ENCODE assay signal across 12 cellular contexts in the genomic region with DNA sequence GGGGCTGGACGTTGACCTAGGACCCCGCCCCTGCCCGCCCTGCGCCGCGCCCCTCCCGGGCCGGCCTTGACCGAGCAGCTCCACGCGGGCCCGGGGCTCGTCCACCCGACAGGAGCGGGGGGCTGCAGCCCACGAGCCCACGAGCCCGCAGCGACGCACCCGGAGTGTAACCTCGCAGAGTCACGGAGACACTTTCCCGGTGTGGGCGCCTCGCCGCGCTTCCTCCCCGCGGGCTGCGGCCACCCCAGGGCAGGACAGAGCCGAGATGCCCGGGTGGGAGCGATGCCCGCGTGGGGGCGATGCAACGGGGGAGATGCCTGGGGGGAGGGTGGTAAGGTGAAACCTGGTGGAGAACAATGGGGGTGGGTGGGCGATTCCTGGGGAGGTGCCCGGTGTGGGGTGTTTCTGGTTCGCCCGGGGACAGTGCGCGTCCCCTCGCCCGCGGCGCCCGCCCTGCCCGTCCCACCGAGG. TPM values are rescaled to one million over a fixed set of nuclear protein-coding genes. Genes with fewer than 3 reads are reported as not detected.
DNase-seq lines count a peak whose midpoint lies in the region; ATAC-seq and TF ChIP-seq lines count a peak whose summit lies in the region.
"Had no signal": no experiment of that assay in that cellular context is flagged by ENCODE, and none has a peak within 500 bp of the region (broad histone marks: within the 10 kb centered on the region; RNA-seq: fewer than 3 reads in every experiment).

No MANE protein-coding gene starts in this region.

- H3K27me3 ChIP-seq in Panc1 (ENCODE audit: control insufficient read depth, insufficient read depth, low read length) (no peaks in the 10 kb centered on the region), hepatocyte (peaks cover 64% of the 10 kb centered on the region)

- peak overlapping the region; percentile 66 for H2AFZ ChIP-seq in hepatocyte

- CTCF ChIA-PET in Calu3 (lab: Charles Lee) (no interaction called here), Panc1 (lab: Charles Lee) (no interaction called here)

- no peaks in the 10 kb centered on the region for H3K79me2 ChIP-seq in hepatocyte

- no peak overlapping the region for H3K27ac Mint-ChIP-seq in Calu3 (ENCODE audit: unreplicated experiment)

- H4K20me1 ChIP-seq in hepatocyte (ENCODE audit: insufficient read depth, poor library complexity, severe bottlenecking): no peaks in the 10 kb centered on the region

- H3K27me3 Mint-ChIP-seq in Calu3 (ENCODE audit: unreplicated experiment): peaks cover 64% of the 10 kb centered on the region

- H3K4me3 Mint-ChIP-seq in Calu3 (ENCODE audit: low read depth, unreplicated experiment): peak overlapping the region; percentile 54

- H3K4me3 ChIP-seq in Panc1 (ENCODE audit: low read depth in 2 of 2, low read length in 2 of 2): peak overlapping the region; percentile 42 to 46
- H3K4me3 ChIP-seq in hepatocyte: peak overlapping the region; percentile 42
- H3K4me3 ChIP-seq in skeletal muscle cell (ENCODE audit: low read depth, low read length): peak overlapping the region; percentile 36

- no peaks in the 10 kb centered on the region for H3K9me3 Mint-ChIP-seq in Calu3 (ENCODE audit: low read depth, unreplicated experiment)
- H3K9me3 Mint-ChIP-seq: naive B cell had no signal

- BruUV-seq in Calu3 (replicated peaks; lab: Mats Ljungman, UMichigan) (no TSS peak), Panc1 (replicated peaks; lab: Mats Ljungman, UMichigan) (no TSS peak)

- POLR2A ChIA-PET in Panc1 (lab: Charles Lee): no interaction called here

- H3K9me2 ChIP-seq in hepatocyte (replicated peaks; ENCODE audit: insufficient read depth): no peaks in the 10 kb centered on the region

- H3K4me2 ChIP-seq in hepatocyte: peak overlapping the region; percentile 98

- in situ Hi-C loops in Panc1 (cut with HindIII; ENCODE audit: low pct_unique_long_range_greater_than_20kb, low sequenced_read_pairs): no loop called here

- H3K27ac ChIP-seq in Panc1 (ENCODE audit: low read length): no peak overlapping the region
- no peak overlapping the region for H3K27ac ChIP-seq in hepatocyte

- H3K36me3 ChIP-seq in Panc1 (ENCODE audit: control insufficient read depth, insufficient read depth, low read length) (no peaks in the 10 kb centered on the region; the same call in 1 of the 2 replicates), hepatocyte (replicated peaks; ENCODE audit: insufficient read depth, low read depth) (no peaks in the 10 kb centered on the region)

- intact Hi-C loops in Calu3 (cut with micrococcal nuclease; ENCODE audit: unreplicated experiment) (no loop called here), Panc1 (cut with micrococcal nuclease; ENCODE audit: unreplicated experiment) (no loop called here)

- H3K36me3 Mint-ChIP-seq in Calu3 (ENCODE audit: insufficient read depth, unreplicated experiment): peaks cover 26% of the 10 kb centered on the region
- H3K36me3 Mint-ChIP-seq: naive B cell had no signal

- 1% methylated on average over 29 of the region's 51 CpGs for WGBS in hepatocyte (ENCODE audit: low lambda C conversion rate, missing lambda C conversion rate)

- DNase-seq in Calu3 (no peak), Panc1 (ENCODE audit: low read depth, low spot score) (no peak), hepatocyte (ENCODE audit: low spot score) (no peak), skeletal muscle cell (ENCODE audit: low read depth) (no peak)
- DNase-seq: activated CD4-positive, CD25-positive, alpha-beta regulatory T cell; dermis blood vessel endothelial cell; naive B cell; stimulated activated CD8-positive, alpha-beta memory T cell treated with anti-CD3 and anti-CD28 coated beads, Interleukin-4, amount 100 ng/mL, for 48 hours had no signal

- H3K4me1 ChIP-seq in Panc1 (ENCODE audit: control insufficient read depth, insufficient read depth, low read length): 0 out of 2 replicates have a peak, but pooled peaks cover 4% of the 10 kb centered on the region
- peaks cover 16% of the 10 kb centered on the region for H3K4me1 ChIP-seq in hepatocyte (ENCODE audit: insufficient read depth)

- TF ChIP-seq CTCF in Calu3 (IDR thresholded peaks at IDR 0.05; ENCODE audit: unreplicated experiment): no peak
- TF ChIP-seq CTCF in Panc1 (IDR thresholded peaks at IDR 0.05): no peak
- TF ChIP-seq CTCF in hepatocyte (IDR thresholded peaks at IDR 0.05; ENCODE audit: poor library complexity): no peak

- no peak for ATAC-seq in Panc1
- no peak for ATAC-seq in HG03442 (IDR thresholded peaks at IDR 0.05; ENCODE audit: unreplicated experiment)
- ATAC-seq in HG02623 (IDR thresholded peaks at IDR 0.05; ENCODE audit: unreplicated experiment): no peak
- ATAC-seq in HG03097 (IDR thresholded peaks at IDR 0.05; ENCODE audit: low FRiP score, unreplicated experiment): no peak
- no peak for ATAC-seq in GM19452 (IDR thresholded peaks at IDR 0.05; ENCODE audit: unreplicated experiment)

- peaks cover 8% of the 10 kb centered on the region for H3K4me1 Mint-ChIP-seq in Calu3 (ENCODE audit: low read depth, unreplicated experiment)

- H3K9me3 ChIP-seq in Panc1 (ENCODE audit: control insufficient read depth, insufficient read depth, low read depth, low read length) (no peaks in the 10 kb centered on the region), hepatocyte (ENCODE audit: low read depth) (no peaks in the 10 kb centered on the region)

RNA-seq across cellular contexts. Expression of a gene that starts 4.9 kb away (rescaled TPM):
- total RNA-seq in Calu3 (2022) (28.1 and 30.0 TPM in 2 replicates), Panc1 (2021; ENCODE audit: unreplicated experiment) (17.3 TPM), hepatocyte (14.3 and 16.3 TPM in 2 replicates)
- polyA plus RNA-seq in Panc1 (2012; ENCODE audit: insufficient read length): 11.6 TPM
- polyA plus RNA-seq in hepatocyte: 9.7 and 14.9 TPM in 2 replicates

RNA-seq across cellular contexts. Expression of a gene that starts 21.1 kb away (rescaled TPM):
- 38.8 and 41.4 TPM in 2 replicates for total RNA-seq in Calu3 (2022)
- total RNA-seq in Panc1 (2021; ENCODE audit: unreplicated experiment): 24.0 TPM
- polyA plus RNA-seq in Panc1 (2012; ENCODE audit: insufficient read length): 22.1 TPM
- 20.1 and 25.9 TPM in 2 replicates for total RNA-seq in hepatocyte
- polyA plus RNA-seq in hepatocyte: 25.0 and 25.7 TPM in 2 replicates
